13 cellular contexts compared by ENCODE assay signal in genomic region chr3:10285742-10286524, GRCh38. TPM values are rescaled to one million over a fixed set of nuclear protein-coding genes. Genes with fewer than 3 reads are reported as not detected.
DNase-seq lines count a peak whose midpoint lies in the region; ATAC-seq and TF ChIP-seq lines count a peak whose summit lies in the region.
"Had no signal": no experiment of that assay in that cellular context is flagged by ENCODE, and none has a peak within 500 bp of the region (broad histone marks: within the 10 kb centered on the region; RNA-seq: fewer than 3 reads in every experiment).

No MANE protein-coding gene starts in this region.

- H3K27me3 Mint-ChIP-seq in WTC11 (ENCODE audit: low read depth) = no peaks in the 10 kb centered on the region
- H3K27me3 Mint-ChIP-seq: progenitor cell of endocrine pancreas had no signal

- in situ Hi-C loops in T47D (cut with HindIII; ENCODE audit: low pct_unique_long_range_greater_than_20kb, low sequenced_read_pairs) (no loop called here), mammary epithelial cell (cut with MboI; ENCODE audit: low sequenced_read_pairs in 2 of 2) (no loop called here)

- TF ChIP-seq POLR2A in suprapubic skin (IDR thresholded peaks at IDR 0.05) = no peak

- POLR2A ChIA-PET in WTC11 (lab: Charles Lee) = no interaction called here

- peaks cover 9% of the 10 kb centered on the region; the same call in 1 of the 2 replicates for H3K36me3 Mint-ChIP-seq in WTC11

- CTCF ChIA-PET in mammary epithelial cell (lab: Charles Lee; ENCODE audit: low non-redundant PET) = interaction anchor here (0.6 kb wide), 1 partner anchor 353 kb away, joined by 3 read pairs; no protein-coding TSS in a partner anchor
- CTCF ChIA-PET in WTC11 (lab: Charles Lee) = interaction anchor here (0.6 to 3.3 kb wide), 2 partner anchors 22 to 327 kb away, joined by 3 to 12 read pairs; no protein-coding TSS in a partner anchor

- no peaks in the 10 kb centered on the region for H3K4me1 ChIP-seq in mammary epithelial cell (ENCODE audit: insufficient read depth, low read length)
- peaks cover 45% of the 10 kb centered on the region for H3K4me1 ChIP-seq in suprapubic skin

- no peak for TF ChIP-seq CTCF in mammary epithelial cell (conservative IDR thresholded peaks at IDR 0.05 in 1 of 2, IDR thresholded peaks at IDR 0.05 in 1 of 2; ENCODE audit: extremely low read depth in 1 of 2, insufficient read depth in 1 of 2, low read depth in 1 of 2, low read length in 2 of 2)
- TF ChIP-seq CTCF in WTC11 (IDR thresholded peaks at IDR 0.05) = no peak
- no peak for TF ChIP-seq CTCF in suprapubic skin (IDR thresholded peaks at IDR 0.05)

- no peaks in the 10 kb centered on the region for H3K9me3 Mint-ChIP-seq in WTC11

- no peak overlapping the region for H3K9ac ChIP-seq in mammary epithelial cell (ENCODE audit: insufficient read depth, low read length)

- 92% methylated on average over 16 of the region's 16 CpGs for WGBS in mammary epithelial cell (ENCODE audit: low coverage, missing lambda C conversion rate)
- 65% methylated on average over 16 of the region's 16 CpGs for WGBS in suprapubic skin

- no peaks in the 10 kb centered on the region for H3K9me3 ChIP-seq in mammary epithelial cell (replicated peaks; ENCODE audit: insufficient read depth, low read length)
- no peaks in the 10 kb centered on the region for H3K9me3 ChIP-seq in suprapubic skin

- peak overlapping the region; percentile 22 for H3K27ac Mint-ChIP-seq in WTC11

- no peak overlapping the region for H2AFZ ChIP-seq in mammary epithelial cell (ENCODE audit: low read depth, low read length)

- H3K4me3 Mint-ChIP-seq in WTC11 = no peak overlapping the region

- H3K4me3 ChIP-seq in mammary epithelial cell (replicated peaks in 1 of 3; ENCODE audit: insufficient read depth in 1 of 3, low read depth in 2 of 3, low read length in 3 of 3) (no peak overlapping the region), suprapubic skin (no peak overlapping the region)

- dilution Hi-C loops in mammary epithelial cell (cut with HindIII; ENCODE audit: low sequenced_read_pairs) = no loop called here

- intact Hi-C loops in mammary epithelial cell (cut with micrococcal nuclease) = loop anchor here (5.0 to 10.0 kb wide), 2 partner anchors 461 to 569 kb away; no protein-coding TSS in a partner anchor

- H3K4me2 ChIP-seq in mammary epithelial cell (ENCODE audit: insufficient read depth, low read depth, low read length) = no peak overlapping the region

- no peak for TF ChIP-seq EP300 in suprapubic skin (IDR thresholded peaks at IDR 0.05)

- DNase-seq in T47D (ENCODE audit: low read depth in 1 of 2, low spot score in 1 of 2) = peak; percentile 37 to 76
- no peak for DNase-seq in mammary epithelial cell
- DNase-seq in WTC11 (ENCODE audit: low spot score) = no peak
- DNase-seq in left kidney (ENCODE audit: low read depth, low spot score) = peak; percentile 43
- peak in 1 of 2 donors; percentile 63 for DNase-seq in suprapubic skin (ENCODE audit: low spot score in 2 of 2)
- no peak for DNase-seq in DMS114 treated with DMSO at 0.1 percent for 48 hours (lab: John Stamatoyannopoulos, UW; ENCODE audit: unreplicated experiment)
- no peak for DNase-seq in NCI-H2029 treated with DMSO at 0.1 percent for 48 hours (lab: John Stamatoyannopoulos, UW)
- DNase-seq: activated CD8-positive, alpha-beta memory T cell treated with anti-CD3 and anti-CD28 coated beads, Interleukin-2, amount 50 U/mL, for 48 hours; DMS153; stimulated activated CD4-positive, alpha-beta T cell treated with anti-CD3 and anti-CD28 coated beads, Interleukin-15, amount 100 ng/mL, for 24 hours had no signal

- no peaks in the 10 kb centered on the region for H3K79me2 ChIP-seq in mammary epithelial cell (ENCODE audit: insufficient read depth, low read length)

- H3K27ac ChIP-seq in mammary epithelial cell (ENCODE audit: insufficient read depth, low read depth, low read length) (no peak overlapping the region), suprapubic skin (peak overlapping the region; percentile 18)

- no peaks in the 10 kb centered on the region for H3K27me3 ChIP-seq in mammary epithelial cell (ENCODE audit: insufficient read depth, low read length)
- H3K27me3 ChIP-seq in suprapubic skin = no peaks in the 10 kb centered on the region

- H3K36me3 ChIP-seq in mammary epithelial cell (ENCODE audit: insufficient read depth, low read length) (peaks cover 5% of the 10 kb centered on the region), suprapubic skin (peaks cover 10% of the 10 kb centered on the region)

- ATAC-seq in WTC11 (no peak), GM19467 (IDR thresholded peaks at IDR 0.05; ENCODE audit: unreplicated experiment) (no peak)

- BruUV-seq in mammary epithelial cell (replicated peaks; lab: Mats Ljungman, UMichigan) = no TSS peak

- no peaks in the 10 kb centered on the region for H4K20me1 ChIP-seq in mammary epithelial cell (ENCODE audit: insufficient read depth, low read length)

- H3K4me1 Mint-ChIP-seq in WTC11 = peaks cover 9% of the 10 kb centered on the region

TF ChIP-seq in WTC11, 78 proteins besides CTCF, POLR2A, EP300 and RAD21:
- no peak for TF ChIP-seq CREB1 (CRISPR knock-in tag; IDR thresholded peaks at IDR 0.05)
- TF ChIP-seq ZBTB43 (CRISPR knock-in tag; IDR thresholded peaks at IDR 0.05) = no peak

RNA-seq across cellular contexts. Expression of gene GHRL, which starts 6.8 kb away (rescaled TPM):
- total RNA-seq in mammary epithelial cell = under 1 TPM in 1 of 2 donors, not detected in 1; 0.38 TPM
- polyA plus RNA-seq in mammary epithelial cell = not detected
- not detected for polyA minus RNA-seq in mammary epithelial cell
- 0.34 to 0.35 TPM in 2 of 3 replicates, not detected in the other for total RNA-seq in WTC11 (2021)
- total RNA-seq in suprapubic skin = under 1 TPM in 1 of 4 donors, not detected in 3; 0.80 TPM
- total RNA-seq: SK-MEL-5 had no signal

RNA-seq across cellular contexts. Expression of gene SEC13, which starts 35.0 kb away (rescaled TPM):
- total RNA-seq in mammary epithelial cell (100 to 1,000 TPM; 124 to 140 TPM), WTC11 (2021) (121 to 139 TPM (median 132 TPM) in 3 replicates), suprapubic skin (100 to 1,000 TPM; 104 to 137 (median 118) TPM)
- polyA plus RNA-seq in mammary epithelial cell = 202 TPM
- polyA minus RNA-seq in mammary epithelial cell = 194 TPM

RNA-seq across cellular contexts. Expression of gene TATDN2, which starts 37.7 kb away (rescaled TPM):
- 10 to 100 TPM; 16.7 to 28.7 TPM for total RNA-seq in mammary epithelial cell
- 18.8 TPM for polyA plus RNA-seq in mammary epithelial cell
- 51.1 TPM for polyA minus RNA-seq in mammary epithelial cell
- 23.2 to 31.7 TPM (median 24.7 TPM) in 3 replicates for total RNA-seq in WTC11 (2021)
- total RNA-seq in suprapubic skin = 10 to 100 TPM; 22.1 to 33.7 (median 26.3) TPM

Comparison
In these comparisons a context has a peak if more than half of its experiments do, and no peak if none do; other contexts are left out.
1. DNase-seq: peak in T47D (2 of 2) and left kidney (single experiment); none in mammary epithelial cell (single experiment), WTC11 (single experiment), DMS114 treated with DMSO at 0.1 percent for 48 hours (single experiment) and NCI-H2029 treated with DMSO at 0.1 percent for 48 hours (single experiment).